In the genomic region with DNA sequence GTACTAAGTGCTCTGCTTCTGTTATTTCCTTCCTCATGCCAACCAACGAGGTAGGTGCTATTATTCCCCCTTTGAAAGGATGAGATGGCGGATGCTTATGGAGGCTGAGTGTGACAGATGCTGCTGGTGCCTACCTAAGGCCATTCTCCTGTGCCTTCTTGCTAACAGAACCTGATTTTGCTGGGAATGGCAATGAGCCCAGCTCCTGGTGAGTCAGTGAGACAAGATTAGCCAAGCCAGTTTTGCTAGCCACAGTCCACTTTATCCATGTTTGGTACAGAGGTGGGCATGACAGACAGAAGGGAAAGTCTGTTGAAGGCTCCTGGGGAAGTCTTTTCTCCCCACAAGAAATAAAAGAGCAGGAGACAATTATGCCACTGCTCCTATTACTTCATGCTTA, we compare ENCODE assay signal across 27 cellular contexts. TPM values are rescaled to one million over a fixed set of nuclear protein-coding genes. Genes with fewer than 3 reads are reported as not detected.
DNase-seq lines count a peak whose midpoint lies in the region; ATAC-seq and TF ChIP-seq lines count a peak whose summit lies in the region.
"Had no signal": no experiment of that assay in that cellular context is flagged by ENCODE, and none has a peak within 500 bp of the region (broad histone marks: within the 10 kb centered on the region; RNA-seq: fewer than 3 reads in every experiment).

No MANE protein-coding gene starts in this region.

- in situ Hi-C loops in HAP-1 (cut with MboI; ENCODE audit: low sequenced_read_pairs): no loop called here

- H3K27me3 ChIP-seq in MG63 (no peaks in the 10 kb centered on the region; the same call in 1 of the 2 replicates), body of pancreas (no peaks in the 10 kb centered on the region), HAP-1 (ENCODE audit: low read depth) (no peaks in the 10 kb centered on the region)
- H3K27me3 ChIP-seq: brain microvascular endothelial cell, ovary, upper lobe of left lung had no signal

- no peak for TF ChIP-seq POLR2A in body of pancreas (IDR thresholded peaks at IDR 0.05)

- ATAC-seq in body of pancreas: no peak
- no peak for ATAC-seq in HG02840 (IDR thresholded peaks at IDR 0.05; ENCODE audit: low FRiP score, unreplicated experiment)
- no peak for ATAC-seq in SK-N-SH treated with all-trans-retinoic acid at 6 μM for 48 hours
- ATAC-seq: K562 had no signal

- no peak overlapping the region for H3K27ac ChIP-seq in body of pancreas
- H3K27ac ChIP-seq: brain microvascular endothelial cell, skin epidermis, upper lobe of left lung had no signal

- H3K9me3 ChIP-seq in MG63 (no peaks in the 10 kb centered on the region), body of pancreas (no peaks in the 10 kb centered on the region), HAP-1 (no peaks in the 10 kb centered on the region)
- H3K9me3 ChIP-seq: ovary, SK-N-SH, upper lobe of left lung had no signal

- WGBS in body of pancreas, 2 donors: 75 to 88% methylated on average over 2 of the region's 2 CpGs

- intact Hi-C loops in body of pancreas (cut with DNase I): no loop called here

- no peak for TF ChIP-seq CTCF in body of pancreas (IDR thresholded peaks at IDR 0.05)

- DNase-seq in A172 (ENCODE audit: low spot score) (peak; percentile 66), MG63 (peak; percentile 43), body of pancreas (peak; percentile 29 to 83 (median 42)), glomerular visceral epithelial cell (ENCODE audit: extremely low spot score) (peak; percentile 29), HAP-1 (ENCODE audit: low spot score in 2 of 2) (no peak), GM03348 (ENCODE audit: low spot score) (no peak)
- DNase-seq: activated CD4-positive, alpha-beta memory T cell treated with anti-CD3 and anti-CD28 coated beads, Interleukin-2, amount 10 ng/mL, durations not matched to agents 7 days and 5 days; activated CD4-positive, alpha-beta T cell treated with anti-CD3 and anti-CD28 coated beads for 1 hour; activated CD8-positive, alpha-beta memory T cell treated with anti-CD3 and anti-CD28 coated beads, Interleukin-2, amount 50 U/mL, for 4 hours; activated naive CD4-positive, alpha-beta T cell; brain microvascular endothelial cell; CD4-positive, CD25-positive, alpha-beta regulatory T cell; DND-41; glutamatergic neuron; NCI-H1436 treated with DMSO at 0.1 percent for 48 hours; NCI-H446 treated with DMSO at 0.1 percent for 48 hours; NCI-H82; ovary; retina; SK-N-SH; stimulated activated naive CD4-positive, alpha-beta T cell; upper lobe of left lung had no signal

- peaks cover 6% of the 10 kb centered on the region for H3K4me1 ChIP-seq in body of pancreas
- H3K4me1 ChIP-seq in HAP-1: peaks cover 5% of the 10 kb centered on the region; the same call in 1 of the 2 replicates
- H3K4me1 ChIP-seq: upper lobe of left lung had no signal

- H3K36me3 ChIP-seq in MG63 (no peaks in the 10 kb centered on the region), body of pancreas (replicated peaks in 1 of 2; ENCODE audit: insufficient read depth in 1 of 2, low read depth in 2 of 2) (no peaks in the 10 kb centered on the region), HAP-1 (replicated peaks) (no peaks in the 10 kb centered on the region)
- H3K36me3 ChIP-seq: brain microvascular endothelial cell, ovary, upper lobe of left lung had no signal

- H3K4me3 ChIP-seq in MG63: no peak overlapping the region
- no peak overlapping the region for H3K4me3 ChIP-seq in body of pancreas
- no peak overlapping the region for H3K4me3 ChIP-seq in HAP-1
- H3K4me3 ChIP-seq: K562, ovary, skin epidermis, upper lobe of left lung had no signal

TF ChIP-seq in SK-N-SH treated with all-trans-retinoic acid at 6 μM for 48 hours, 23 proteins besides CTCF, POLR2A, EP300 and RAD21:
- TF ChIP-seq, protein P1, sequence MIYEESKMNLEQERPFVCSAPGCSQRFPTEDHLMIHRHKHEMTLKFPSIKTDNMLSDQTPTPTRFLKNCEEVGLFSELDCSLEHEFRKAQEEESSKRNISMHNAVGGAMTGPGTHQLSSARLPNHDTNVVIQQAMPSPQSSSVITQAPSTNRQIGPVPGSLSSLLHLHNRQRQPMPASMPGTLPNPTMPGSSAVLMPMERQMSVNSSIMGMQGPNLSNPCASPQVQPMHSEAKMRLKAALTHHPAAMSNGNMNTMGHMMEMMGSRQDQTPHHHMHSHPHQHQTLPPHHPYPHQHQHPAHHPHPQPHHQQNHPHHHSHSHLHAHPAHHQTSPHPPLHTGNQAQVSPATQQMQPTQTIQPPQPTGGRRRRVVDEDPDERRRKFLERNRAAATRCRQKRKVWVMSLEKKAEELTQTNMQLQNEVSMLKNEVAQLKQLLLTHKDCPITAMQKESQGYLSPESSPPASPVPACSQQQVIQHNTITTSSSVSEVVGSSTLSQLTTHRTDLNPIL (CRISPR knock-in tag; IDR thresholded peaks at IDR 0.05; ENCODE audit: low read depth): no peak
- TF ChIP-seq OSR1 (CRISPR knock-in tag; IDR thresholded peaks at IDR 0.05) (no peak), RARB (CRISPR knock-in tag; IDR thresholded peaks at IDR 0.05) (no peak), GLIS3 (CRISPR knock-in tag; IDR thresholded peaks at IDR 0.05) (no peak)

RNA-seq across cellular contexts. Expression of a gene that starts 43.7 kb away (rescaled TPM):
- 0.43 and 0.91 TPM in 2 replicates for total RNA-seq in A172 (2014; rRNA removed; shearing (Covaris generic))
- not detected in 2 replicates for total RNA-seq in MG63 (2014; rRNA removed; shearing (Covaris generic); ENCODE audit: low replicate concordance)
- total RNA-seq in body of pancreas: 10 to 100 TPM; 16.2 to 27.5 TPM
- total RNA-seq: H4 had no signal

Comparison
In these comparisons a context has a peak if more than half of its experiments do, and no peak if none do; other contexts are left out.
1. DNase-seq: peak in A172 (single experiment), MG63 (single experiment), body of pancreas (4 of 4) and glomerular visceral epithelial cell (single experiment); none in HAP-1 (0 of 2) and GM03348 (single experiment).